15 cellular contexts compared by ENCODE assay signal in the genomic region with DNA sequence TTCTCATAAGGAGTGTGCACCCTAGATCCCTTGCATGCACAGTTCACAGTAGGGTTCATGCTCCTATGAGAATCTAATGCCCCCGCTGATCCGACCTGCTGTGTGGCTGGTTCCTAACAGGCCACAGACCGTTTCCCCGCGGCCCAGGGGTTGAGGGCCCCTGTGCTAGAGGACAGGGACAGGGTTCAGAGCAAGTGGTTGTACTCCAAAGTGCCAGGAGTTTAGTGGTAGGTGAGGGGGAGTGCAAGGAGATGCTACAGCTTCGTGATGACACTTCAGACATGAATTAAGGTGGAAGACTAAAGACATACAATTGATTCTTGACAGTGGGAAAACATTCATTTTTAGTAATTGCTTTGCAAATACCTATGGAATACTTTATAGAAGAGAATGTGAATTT. TPM values are rescaled to one million over a fixed set of nuclear protein-coding genes. Genes with fewer than 3 reads are reported as not detected.
DNase-seq lines count a peak whose midpoint lies in the region; ATAC-seq, FAIRE-seq and TF ChIP-seq lines count a peak whose summit lies in the region.
"Had no signal": no experiment of that assay in that cellular context is flagged by ENCODE, and none has a peak within 500 bp of the region (broad histone marks: within the 10 kb centered on the region; RNA-seq: fewer than 3 reads in every experiment).

No MANE protein-coding gene starts in this region.

- H3K36me3 ChIP-seq in HepG2 (replicated peaks in 1 of 2; ENCODE audit: control insufficient read depth in 1 of 2, insufficient read depth in 2 of 2, low read length in 2 of 2) (no peaks in the 10 kb centered on the region), right lobe of liver (no peaks in the 10 kb centered on the region), endodermal cell (ENCODE audit: control insufficient read depth, insufficient read depth, low read length) (no peaks in the 10 kb centered on the region), esophagus squamous epithelium (no peaks in the 10 kb centered on the region), suprapubic skin (no peaks in the 10 kb centered on the region), SK-N-SH (replicated peaks in 1 of 2; ENCODE audit: control insufficient read depth in 1 of 2, insufficient read depth in 2 of 2, low read length in 1 of 2) (no peaks in the 10 kb centered on the region)

- no peak for FAIRE-seq in HepG2 (lab: Jason Lieb, UNC)
- FAIRE-seq: GM12891 had no signal

- H3K4me2 ChIP-seq in HepG2 (ENCODE audit: low read depth, low read length): no peak overlapping the region
- H3K4me2 ChIP-seq in SK-N-SH: no peak overlapping the region

- 93% methylated on average over 6 of the region's 6 CpGs for WGBS in HepG2 (ENCODE audit: low lambda C conversion rate)
- 67% methylated on average over 1 of the region's 6 CpGs for WGBS in right lobe of liver (ENCODE audit: insufficient coverage, low coverage, low lambda C conversion rate, missing lambda C conversion rate)
- WGBS in endodermal cell (ENCODE audit: insufficient coverage in 1 of 2, insufficient read length in 1 of 2), 2 experiments: 91 to 94% methylated on average over 6 of the region's 6 CpGs
- WGBS in esophagus squamous epithelium, 2 donors: 92 to 96% methylated on average over 2 to 6 of the region's 6 CpGs
- 93% methylated on average over 6 of the region's 6 CpGs for WGBS in suprapubic skin
- WGBS in SK-N-SH (ENCODE audit: low lambda C conversion rate): 98% methylated on average over 6 of the region's 6 CpGs

- H3K79me2 ChIP-seq in HepG2 (ENCODE audit: insufficient read depth, low read length): no peaks in the 10 kb centered on the region
- peaks cover 10% of the 10 kb centered on the region for H3K79me2 ChIP-seq in SK-N-SH (ENCODE audit: insufficient read depth)

- no peaks in the 10 kb centered on the region for H3K27me3 Mint-ChIP-seq in endodermal cell (ENCODE audit: insufficient read depth)
- no peaks in the 10 kb centered on the region for H3K27me3 Mint-ChIP-seq in neural crest cell (ENCODE audit: low read depth)
- H3K27me3 Mint-ChIP-seq: CD4-positive, CD25-positive, alpha-beta regulatory T cell had no signal

- H3K4me1 Mint-ChIP-seq in endodermal cell (peaks cover 9% of the 10 kb centered on the region), neural crest cell (peaks cover 18% of the 10 kb centered on the region)

- H2AFZ ChIP-seq in HepG2 (ENCODE audit: low read length): no peak overlapping the region
- H2AFZ ChIP-seq in SK-N-SH (ENCODE audit: low read depth): no peak overlapping the region
- H2AFZ ChIP-seq: GM23248 had no signal

- H4K20me1 ChIP-seq in HepG2 (ENCODE audit: insufficient read depth, low read length) (no peaks in the 10 kb centered on the region), SK-N-SH (ENCODE audit: insufficient read depth) (no peaks in the 10 kb centered on the region)

- DNase-seq in HepG2 (ENCODE audit: low spot score) (no peak), right lobe of liver (no peak), endodermal cell (no peak), neural crest cell (ENCODE audit: low read depth, low spot score) (no peak), esophagus squamous epithelium (lab: John Stamatoyannopoulos, UW) (no peak), suprapubic skin (ENCODE audit: low spot score in 2 of 2) (no peak), SK-N-SH (no peak)
- DNase-seq: ACHN; Calu3; CD4-positive, CD25-positive, alpha-beta regulatory T cell; DMS 273 treated with DMSO at 0.1 percent for 48 hours; GM23248; H7 had no signal

- TF ChIP-seq RAD21 in HepG2 (CRISPR knock-in tag; IDR thresholded peaks at IDR 0.05): no peak
- TF ChIP-seq RAD21 in SK-N-SH (IDR thresholded peaks at IDR 0.05; ENCODE audit: low read length): no peak

- H3K4me3 ChIP-seq in HepG2 (replicated peaks in 1 of 3; ENCODE audit: insufficient read depth in 1 of 3, low read depth in 2 of 3, low read length in 3 of 3) (no peak overlapping the region), right lobe of liver (no peak overlapping the region), endodermal cell (ENCODE audit: low read length) (no peak overlapping the region), esophagus squamous epithelium (no peak overlapping the region), suprapubic skin (no peak overlapping the region), SK-N-SH (ENCODE audit: low read depth in 2 of 2, low read length in 1 of 2) (no peak overlapping the region)
- H3K4me3 ChIP-seq: BLaER1 treated with 17β-estradiol and CSF1 and Interleukin-3, amounts not matched to agents 10 nM and 100 nM; GM23248 had no signal

- H3K9ac ChIP-seq in HepG2 (ENCODE audit: insufficient read depth, low read depth, low read length) (no peak overlapping the region), endodermal cell (ENCODE audit: extremely low read depth, low read length, poor library complexity, severe bottlenecking) (no peak overlapping the region), SK-N-SH (no peak overlapping the region)
- H3K9ac ChIP-seq: BLaER1 treated with 17β-estradiol and CSF1 and Interleukin-3, amounts not matched to agents 10 nM and 100 nM; GM23248 had no signal

- ATAC-seq in HepG2 (peak; percentile 47; the same call in 2 of the 3 replicates), right lobe of liver (no peak)

- H3K9me2 ChIP-seq in SK-N-SH: no peaks in the 10 kb centered on the region

- H3K4me1 ChIP-seq in HepG2 (ENCODE audit: insufficient read depth, low read length): no peaks in the 10 kb centered on the region
- H3K4me1 ChIP-seq in right lobe of liver: no peaks in the 10 kb centered on the region
- H3K4me1 ChIP-seq in endodermal cell (ENCODE audit: control insufficient read depth, insufficient read depth, low read length): no peaks in the 10 kb centered on the region
- H3K4me1 ChIP-seq in esophagus squamous epithelium: peaks cover 10 to 33% (median 15%) of the 10 kb centered on the region in 3 donors
- peaks cover 5% of the 10 kb centered on the region for H3K4me1 ChIP-seq in suprapubic skin
- H3K4me1 ChIP-seq in SK-N-SH (ENCODE audit: control insufficient read depth in 1 of 2, insufficient read depth in 2 of 2, low read depth in 1 of 2, low read length in 1 of 2): peaks cover 5 to 13% of the 10 kb centered on the region in 2 experiments; a peak in 2 of 4 replicates

- peaks cover 13% of the 10 kb centered on the region for H3K36me3 Mint-ChIP-seq in endodermal cell (ENCODE audit: low read depth)
- H3K36me3 Mint-ChIP-seq in neural crest cell (ENCODE audit: low read depth): peaks cover 10% of the 10 kb centered on the region
- H3K36me3 Mint-ChIP-seq: CD4-positive, CD25-positive, alpha-beta regulatory T cell had no signal

- TF ChIP-seq EP300 in HepG2 (IDR thresholded peaks at IDR 0.05; ENCODE audit: low read depth in 2 of 2, low read length in 2 of 2) (no peak), HepG2 (CRISPR knock-in tag; IDR thresholded peaks at IDR 0.05; ENCODE audit: borderline replicate concordance) (no peak), suprapubic skin (IDR thresholded peaks at IDR 0.05) (no peak), SK-N-SH (IDR thresholded peaks at IDR 0.05; ENCODE audit: borderline replicate concordance in 1 of 2, low read depth in 1 of 2, low read length in 1 of 2) (no peak)

- H3F3A ChIP-seq in SK-N-SH (replicated peaks; ENCODE audit: insufficient read depth): peaks cover 5% of the 10 kb centered on the region

- H3K9me3 Mint-ChIP-seq in endodermal cell (peaks cover 10% of the 10 kb centered on the region), neural crest cell (peaks cover 6% of the 10 kb centered on the region)

- BruUV-seq in HepG2 (replicated peaks; lab: Mats Ljungman, UMichigan): no TSS peak

- POLR2A ChIA-PET in HepG2 (lab: Yijun Ruan, JAX) (no interaction called here), SK-N-SH (lab: Yijun Ruan, JAX) (no interaction called here)

- H3K27me3 ChIP-seq in HepG2 (ENCODE audit: control insufficient read depth in 1 of 2, insufficient read depth in 2 of 2, low read length in 2 of 2) (no peaks in the 10 kb centered on the region), right lobe of liver (no peaks in the 10 kb centered on the region), endodermal cell (ENCODE audit: control insufficient read depth, insufficient read depth, low read length, poor library complexity, severe bottlenecking) (no peaks in the 10 kb centered on the region), esophagus squamous epithelium (no peaks in the 10 kb centered on the region), suprapubic skin (no peaks in the 10 kb centered on the region), SK-N-SH (ENCODE audit: insufficient read depth) (no peaks in the 10 kb centered on the region)
- H3K27me3 ChIP-seq: BLaER1 treated with 17β-estradiol and CSF1 and Interleukin-3, amounts not matched to agents 10 nM and 100 nM had no signal

- CTCF ChIA-PET in HepG2 (lab: Yijun Ruan, JAX; ENCODE audit: low intra/inter-chr PET ratio, low total read pairs): no interaction called here
- CTCF ChIA-PET in SK-N-SH (lab: Yijun Ruan, JAX): interaction anchor here (1.8 kb wide), 1 partner anchor 10 kb away, joined by 6 read pairs; no protein-coding TSS in a partner anchor

- no peak overlapping the region for H3K27ac ChIP-seq in HepG2 (ENCODE audit: extremely low read length, insufficient read depth, low read length)
- no peak overlapping the region for H3K27ac ChIP-seq in right lobe of liver
- H3K27ac ChIP-seq in endodermal cell (ENCODE audit: low read depth, low read length): no peak overlapping the region
- H3K27ac ChIP-seq in esophagus squamous epithelium: no peak overlapping the region
- no peak overlapping the region for H3K27ac ChIP-seq in suprapubic skin
- no peak overlapping the region for H3K27ac ChIP-seq in SK-N-SH (ENCODE audit: low read depth in 2 of 2, low read length in 1 of 2)
- H3K27ac ChIP-seq: BLaER1 treated with 17β-estradiol and CSF1 and Interleukin-3, amounts not matched to agents 10 nM and 100 nM; GM23248 had no signal

- peak overlapping the region; percentile 40 for H3K27ac Mint-ChIP-seq in endodermal cell
- H3K27ac Mint-ChIP-seq in neural crest cell (ENCODE audit: unreplicated experiment): peak overlapping the region; percentile 67
- H3K27ac Mint-ChIP-seq: CD4-positive, CD25-positive, alpha-beta regulatory T cell had no signal

- H3K9me3 ChIP-seq in HepG2 (ENCODE audit: low read length) (no peaks in the 10 kb centered on the region), right lobe of liver (no peaks in the 10 kb centered on the region), endodermal cell (ENCODE audit: control insufficient read depth, low read length) (peaks cover 11% of the 10 kb centered on the region), esophagus squamous epithelium (no peaks in the 10 kb centered on the region), suprapubic skin (no peaks in the 10 kb centered on the region), SK-N-SH (peaks cover 5% of the 10 kb centered on the region; the same call in 1 of the 2 replicates)

- H3K4me3 Mint-ChIP-seq in endodermal cell: no peak overlapping the region
- H3K4me3 Mint-ChIP-seq in neural crest cell: no peak overlapping the region
- H3K4me3 Mint-ChIP-seq: CD4-positive, CD25-positive, alpha-beta regulatory T cell had no signal

- TF ChIP-seq POLR2A in HepG2 (IDR thresholded peaks at IDR 0.05; ENCODE audit: insufficient read depth in 1 of 2, low read depth in 2 of 2, low read length in 2 of 2) (no peak), right lobe of liver (IDR thresholded peaks at IDR 0.05) (no peak), esophagus squamous epithelium (IDR thresholded peaks at IDR 0.05) (no peak), suprapubic skin (IDR thresholded peaks at IDR 0.05) (no peak)

- in situ Hi-C loops in HepG2 (cut with HindIII; ENCODE audit: extremely low pct_ligation_motif_present, low pct_unique_long_range_greater_than_20kb): no loop called here

- intact Hi-C loops in HepG2 (cut with micrococcal nuclease; ENCODE audit: unreplicated experiment): no loop called here
- intact Hi-C loops in right lobe of liver (cut with DNase I): no loop called here
- intact Hi-C loops in esophagus squamous epithelium (cut with DNase I): no loop called here

- no peak for TF ChIP-seq CTCF in HepG2 (CRISPR knock-in tag; IDR thresholded peaks at IDR 0.05)
- no peak for TF ChIP-seq CTCF in right lobe of liver (IDR thresholded peaks at IDR 0.05)
- peak; percentile 19 for TF ChIP-seq CTCF in endodermal cell (conservative IDR thresholded peaks at IDR 0.05)
- no peak for TF ChIP-seq CTCF in neural crest cell (conservative IDR thresholded peaks at IDR 0.05)
- TF ChIP-seq CTCF in esophagus squamous epithelium (IDR thresholded peaks at IDR 0.05): no peak
- TF ChIP-seq CTCF in suprapubic skin (IDR thresholded peaks at IDR 0.05): no peak
- TF ChIP-seq CTCF in SK-N-SH (IDR thresholded peaks at IDR 0.05): no peak

RNA-seq across cellular contexts. Expression of gene SNX24, which starts 40.5 kb away (rescaled TPM):
- 23.7 and 29.2 TPM in 2 replicates for total RNA-seq in HepG2 (2016; rRNA removed; fragmentation: Illumina TruSeq; extraction: Trizol)
- 22.5 and 24.9 TPM in 2 replicates for total RNA-seq in HepG2 (2016; cell fraction: cytosol; rRNA removed; fragmentation: Illumina TruSeq; extraction: Trizol; ENCODE audit: low read depth)
- total RNA-seq in HepG2 (2016; cell fraction: insoluble cytoplasmic fraction; rRNA removed; fragmentation: Illumina TruSeq; extraction: Trizol): 23.6 and 26.5 TPM in 2 replicates
- total RNA-seq in HepG2 (2016; cell fraction: membrane; rRNA removed; fragmentation: Illumina TruSeq; extraction: Trizol): 31.1 and 36.2 TPM in 2 replicates
- total RNA-seq in HepG2 (2016; cell fraction: nucleus; rRNA removed; fragmentation: Illumina TruSeq; extraction: Trizol): 16.0 and 18.5 TPM in 2 replicates
- 7.2 and 7.8 TPM in 2 replicates for polyA plus RNA-seq in HepG2 (2011; rRNA removed)
- polyA plus RNA-seq in HepG2 (2011; cell fraction: cytosol; rRNA removed): 4.3 and 6.5 TPM in 2 replicates
- polyA plus RNA-seq in HepG2 (2011; cell fraction: nucleus; rRNA removed): 4.3 and 7.3 TPM in 2 replicates
- polyA plus RNA-seq in HepG2 (2012): 15.6 and 17.8 TPM in 2 replicates
- polyA plus RNA-seq in HepG2 (2016; cell fraction: cytosol; fragmentation: Illumina TruSeq; extraction: Trizol; ENCODE audit: low read depth): 32.2 and 32.6 TPM in 2 replicates
- polyA plus RNA-seq in HepG2 (2016; cell fraction: insoluble cytoplasmic fraction; fragmentation: Illumina TruSeq; extraction: Trizol; ENCODE audit: low read depth): 27.7 and 29.9 TPM in 2 replicates
- polyA plus RNA-seq in HepG2 (2016; cell fraction: membrane; fragmentation: Illumina TruSeq; extraction: Trizol; ENCODE audit: low read depth): 35.2 and 37.5 TPM in 2 replicates
- polyA plus RNA-seq in HepG2 (2016; cell fraction: nucleus; fragmentation: Illumina TruSeq; extraction: Trizol; ENCODE audit: insufficient read depth, low read depth): 19.2 and 19.8 TPM in 2 replicates
- 2.5 and 4.8 TPM in 2 replicates for polyA minus RNA-seq in HepG2 (2011; rRNA and poly(A)+ RNA removed; ENCODE audit: low replicate concordance)
- 5.9 and 7.8 TPM in 2 replicates for polyA minus RNA-seq in HepG2 (2011; cell fraction: cytosol; rRNA and poly(A)+ RNA removed)
- 11.8 and 17.7 TPM in 2 replicates for polyA minus RNA-seq in HepG2 (2011; cell fraction: nucleus; rRNA and poly(A)+ RNA removed)
- total RNA-seq in right lobe of liver: 10 to 100 TPM in 4 of 6 experiments, 1 to 10 TPM in 2; 6.2 to 23.7 (median 12.5) TPM
- total RNA-seq in endodermal cell: 10 to 100 TPM; 39.4 to 56.2 TPM
- 22.2 TPM for polyA plus RNA-seq in endodermal cell (2013, experiment 1 of 2)
- 25.9 TPM for polyA plus RNA-seq in endodermal cell (2013, experiment 2 of 2)
- total RNA-seq in neural crest cell: 19.3 and 19.7 TPM in 2 replicates
- 10 to 100 TPM; 24.4 to 35.3 (median 28.6) TPM for total RNA-seq in esophagus squamous epithelium
- 10 to 100 TPM; 15.2 to 43.0 (median 25.3) TPM for total RNA-seq in suprapubic skin
- polyA plus RNA-seq in SK-N-SH (2012; rRNA removed): 8.2 and 9.9 TPM in 2 replicates
- 13.6 and 18.0 TPM in 2 replicates for polyA plus RNA-seq in SK-N-SH (2012; cell fraction: cytosol; rRNA removed)
- polyA plus RNA-seq in SK-N-SH (2012; cell fraction: nucleus; rRNA removed): 7.9 and 13.1 TPM in 2 replicates
